In genomic region chr1:15076807-15077206, GRCh38 we compare ENCODE assay signal across 24 cellular contexts.
"Had no signal": no experiment of that assay in that cellular context is flagged by ENCODE, and none has a peak within 500 bp of the region (broad histone marks: within the 10 kb centered on the region; RNA-seq: fewer than 3 reads in every experiment).

No MANE protein-coding gene starts in this region.

- H3K79me2 ChIP-seq: parathyroid adenoma had no signal

- FAIRE-seq: small intestine had no signal

- H2AFZ ChIP-seq: parathyroid adenoma had no signal

- H3K27ac ChIP-seq: ovary, parathyroid adenoma, psoas muscle, right lobe of liver, stomach, thoracic aorta, thyroid gland, tibial nerve, upper lobe of left lung, uterus had no signal

- H3K4me1 ChIP-seq: parathyroid adenoma, psoas muscle, right lobe of liver, thyroid gland, tibial nerve, uterus had no signal

- DNase-seq: naive thymus-derived CD4-positive, alpha-beta T cell; natural killer cell; occipital lobe; ovary; psoas muscle; right cardiac atrium; right lobe of liver; sigmoid colon; small intestine; stimulated activated CD4-positive, alpha-beta T cell treated with anti-CD3 and anti-CD28 coated beads, Interleukin-15, amount 100 ng/mL, for 24 hours; stimulated activated CD4-positive, alpha-beta T cell treated with anti-CD3 and anti-CD28 coated beads, Interleukin-2, amount 100 ng/mL, for 24 hours; stimulated activated CD4-positive, alpha-beta T cell treated with anti-CD3 and anti-CD28 coated beads, Interleukin-2, amount 100 ng/mL, for 48 hours; stimulated activated CD4-positive, alpha-beta T cell treated with anti-CD3 and anti-CD28 coated beads, Interleukin-4, amount 100 ng/mL, for 24 hours; stimulated activated naive B cell treated with anti-CD40 and anti-IgM and Interleukin-4, amounts not matched to agents 10 μg/mL and 1 μg/mL and 100 μg/mL, for 72 hours; stimulated activated naive CD4-positive, alpha-beta T cell treated with Interleukin-2 at 50 U/mL for 16 hours; stomach; thyroid gland; trophoblast cell; upper lobe of left lung; uterus had no signal

- H3K9me3 ChIP-seq: ovary, psoas muscle, right lobe of liver, sigmoid colon, stomach, thoracic aorta, thyroid gland, tibial nerve, upper lobe of left lung, uterus had no signal

- H3K4me3 ChIP-seq: ovary, psoas muscle, right lobe of liver, sigmoid colon, stomach, thoracic aorta, thyroid gland, tibial nerve, upper lobe of left lung, uterus had no signal

- H3K36me3 ChIP-seq: ovary, right lobe of liver, sigmoid colon, stomach, thoracic aorta, thyroid gland, tibial nerve, upper lobe of left lung, uterus had no signal

- H3K9ac ChIP-seq: parathyroid adenoma had no signal

- H3K27me3 ChIP-seq: ovary, right lobe of liver, sigmoid colon, stomach, thyroid gland, tibial nerve, upper lobe of left lung, uterus had no signal

- ATAC-seq: naive thymus-derived CD4-positive, alpha-beta T cell; psoas muscle; right lobe of liver; stimulated activated effector memory CD8-positive, alpha-beta T cell treated with anti-CD3 and anti-CD28 coated beads, Interleukin-12 subunit alpha, Interleukin-12 subunit beta, amount 100 ng/mL, for 72 hours; stimulated activated naive B cell treated with anti-CD40 and anti-IgM and Interleukin-4, amounts not matched to agents 10 μg/mL and 1 μg/mL and 100 μg/mL, for 72 hours had no signal
